1 cellular context compared by ENCODE assay signal in the genomic region with DNA sequence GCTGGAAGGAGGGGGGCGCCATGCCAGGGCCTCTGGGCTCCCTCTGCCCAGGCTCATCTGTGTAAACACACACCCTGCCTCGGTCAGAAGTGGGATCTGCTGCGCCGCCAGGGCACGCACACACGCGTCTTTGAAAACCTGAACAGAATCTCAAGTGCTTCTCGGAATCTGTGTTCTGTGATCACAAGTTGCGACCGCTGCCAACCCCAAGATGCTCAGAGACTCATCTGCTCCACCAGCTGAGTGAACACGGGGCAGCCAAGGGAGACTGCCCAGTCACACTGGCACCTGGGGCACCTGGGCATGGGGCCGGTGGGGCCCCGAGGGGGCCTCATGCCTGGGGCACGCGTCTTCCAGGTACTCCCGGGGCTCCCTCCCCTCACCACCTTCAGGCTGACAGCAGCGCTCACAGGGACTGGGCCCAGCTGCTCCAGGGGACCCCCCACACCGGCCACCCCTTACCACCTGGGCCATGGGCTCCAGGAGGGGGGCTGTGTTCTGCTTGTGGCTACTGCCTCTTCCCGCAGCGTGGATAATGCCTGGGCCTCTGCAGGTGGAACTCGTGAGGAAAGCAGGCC.
TF ChIP-seq lines count a peak whose summit lies in the region.

No MANE protein-coding gene starts in this region.

TF ChIP-seq in IMR-90, 13 proteins besides CTCF, POLR2A, EP300 and RAD21 (continued from another document):
- TF ChIP-seq SMC3 (IDR thresholded peaks at IDR 0.05; ENCODE audit: low read depth, low read length) (no peak), CHD1 (IDR thresholded peaks at IDR 0.05; ENCODE audit: low read depth, low read length) (no peak), RFX5 (IDR thresholded peaks at IDR 0.05; ENCODE audit: low read depth, low read length) (no peak), MAZ (IDR thresholded peaks at IDR 0.05; ENCODE audit: borderline replicate concordance, low read depth, low read length) (no peak), FOS (IDR thresholded peaks at IDR 0.05; ENCODE audit: low read depth, low read length) (no peak), CEBPB (IDR thresholded peaks at IDR 0.05; ENCODE audit: low read depth, low read length) (no peak), BHLHE40 (IDR thresholded peaks at IDR 0.05; ENCODE audit: low read depth, low read length) (no peak), MAFK (IDR thresholded peaks at IDR 0.05; ENCODE audit: low read depth, low read length) (no peak), RCOR1 (IDR thresholded peaks at IDR 0.05; ENCODE audit: insufficient replicate concordance, low read length) (no peak), NFE2L2 (IDR thresholded peaks at IDR 0.05; ENCODE audit: low read depth, low read length) (no peak)
- TF ChIP-seq, protein P1, sequence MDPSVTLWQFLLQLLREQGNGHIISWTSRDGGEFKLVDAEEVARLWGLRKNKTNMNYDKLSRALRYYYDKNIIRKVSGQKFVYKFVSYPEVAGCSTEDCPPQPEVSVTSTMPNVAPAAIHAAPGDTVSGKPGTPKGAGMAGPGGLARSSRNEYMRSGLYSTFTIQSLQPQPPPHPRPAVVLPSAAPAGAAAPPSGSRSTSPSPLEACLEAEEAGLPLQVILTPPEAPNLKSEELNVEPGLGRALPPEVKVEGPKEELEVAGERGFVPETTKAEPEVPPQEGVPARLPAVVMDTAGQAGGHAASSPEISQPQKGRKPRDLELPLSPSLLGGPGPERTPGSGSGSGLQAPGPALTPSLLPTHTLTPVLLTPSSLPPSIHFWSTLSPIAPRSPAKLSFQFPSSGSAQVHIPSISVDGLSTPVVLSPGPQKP (IDR thresholded peaks at IDR 0.05; ENCODE audit: borderline replicate concordance, low read depth, low read length), result no peak
- TF ChIP-seq, protein P2, sequence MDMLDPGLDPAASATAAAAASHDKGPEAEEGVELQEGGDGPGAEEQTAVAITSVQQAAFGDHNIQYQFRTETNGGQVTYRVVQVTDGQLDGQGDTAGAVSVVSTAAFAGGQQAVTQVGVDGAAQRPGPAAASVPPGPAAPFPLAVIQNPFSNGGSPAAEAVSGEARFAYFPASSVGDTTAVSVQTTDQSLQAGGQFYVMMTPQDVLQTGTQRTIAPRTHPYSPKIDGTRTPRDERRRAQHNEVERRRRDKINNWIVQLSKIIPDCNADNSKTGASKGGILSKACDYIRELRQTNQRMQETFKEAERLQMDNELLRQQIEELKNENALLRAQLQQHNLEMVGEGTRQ (IDR thresholded peaks at IDR 0.05; ENCODE audit: low read depth, low read length), result no peak
